ENCODE assay signal across 12 cellular contexts in the genomic region with DNA sequence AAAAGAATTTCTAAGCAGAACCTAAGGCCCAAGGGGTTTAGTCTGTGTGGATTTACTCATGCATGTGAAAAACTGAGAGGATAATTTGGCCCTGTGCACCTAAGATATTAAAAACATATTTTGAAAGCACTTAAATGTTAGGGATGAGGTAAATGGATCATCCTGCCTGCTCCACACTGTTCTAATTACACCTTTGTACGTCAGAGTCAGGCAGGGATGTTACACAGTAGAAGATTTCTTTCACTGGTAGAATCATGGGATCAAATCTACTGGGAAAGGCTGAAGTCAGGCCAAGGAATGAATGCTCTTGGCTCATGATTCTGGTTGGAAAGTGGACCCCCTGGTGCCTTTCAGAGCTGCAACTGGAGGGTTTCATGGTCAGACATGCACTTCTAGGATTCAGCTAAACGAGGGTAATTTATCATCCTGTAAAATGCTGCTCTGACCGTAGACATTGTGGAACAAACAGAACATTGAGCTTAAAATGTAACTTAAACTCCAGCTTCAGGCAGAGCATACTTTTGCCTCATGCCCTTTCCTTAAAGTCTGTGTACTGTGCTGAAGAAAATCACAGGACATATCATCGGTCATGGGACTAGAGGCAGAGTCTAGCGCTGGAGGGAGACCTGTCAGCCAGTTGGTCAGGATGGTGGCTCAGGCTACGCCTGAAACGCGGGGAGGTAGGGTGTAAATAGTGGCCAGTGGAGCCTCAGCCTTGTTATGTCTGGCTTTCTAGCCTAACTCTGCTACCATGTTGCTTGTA. TPM values are rescaled to one million over a fixed set of nuclear protein-coding genes. Genes with fewer than 3 reads are reported as not detected.
A peak's percentile ranks its signal among the peaks of the same experiment; 100 is the strongest.
DNase-seq lines count a peak whose midpoint lies in the region; TF ChIP-seq lines count a peak whose summit lies in the region.
"Had no signal": no experiment of that assay in that cellular context is flagged by ENCODE, and none has a peak within 500 bp of the region (broad histone marks: within the 10 kb centered on the region; RNA-seq: fewer than 3 reads in every experiment).

No MANE protein-coding gene starts in this region.

- H2AFZ ChIP-seq in neural progenitor cell (replicated peaks): peak overlapping the region; percentile 26

- peaks cover 30% of the 10 kb centered on the region for H3K4me1 Mint-ChIP-seq in neural progenitor cell
- peaks cover 16% of the 10 kb centered on the region for H3K4me1 Mint-ChIP-seq in progenitor cell of endocrine pancreas (ENCODE audit: low read depth)
- H3K4me1 Mint-ChIP-seq: activated CD4-positive, alpha-beta T cell treated with anti-CD3 and anti-CD28 coated beads, Interleukin-2, amount 10 ng/mL, durations not matched to agents 24 days and 14 days had no signal

- no peak overlapping the region for H3K4me3 ChIP-seq in duodenal mucosa (ENCODE audit: low read depth in 1 of 2, low read length in 2 of 2)
- H3K4me3 ChIP-seq in neural progenitor cell: no peak overlapping the region
- H3K4me3 ChIP-seq in urinary bladder (ENCODE audit: low read depth, low read length): no peak overlapping the region

- H3K27me3 Mint-ChIP-seq in neural progenitor cell (ENCODE audit: insufficient read depth, low read depth) (no peaks in the 10 kb centered on the region), progenitor cell of endocrine pancreas (peaks cover 4% of the 10 kb centered on the region)
- H3K27me3 Mint-ChIP-seq: activated CD4-positive, alpha-beta T cell treated with anti-CD3 and anti-CD28 coated beads, Interleukin-2, amount 10 ng/mL, durations not matched to agents 24 days and 14 days had no signal

- H3K27ac Mint-ChIP-seq in neural progenitor cell (peak overlapping the region; percentile 69), progenitor cell of endocrine pancreas (no peak overlapping the region)
- H3K27ac Mint-ChIP-seq: activated CD4-positive, alpha-beta T cell treated with anti-CD3 and anti-CD28 coated beads, Interleukin-2, amount 10 ng/mL, durations not matched to agents 24 days and 14 days had no signal

- no peaks in the 10 kb centered on the region for H3K36me3 ChIP-seq in duodenal mucosa (ENCODE audit: control insufficient read depth in 1 of 2, insufficient read depth in 2 of 2, low read length in 2 of 2)
- no peaks in the 10 kb centered on the region for H3K36me3 ChIP-seq in neural progenitor cell
- no peaks in the 10 kb centered on the region for H3K36me3 ChIP-seq in urinary bladder (ENCODE audit: insufficient read depth)

- DNase-seq in SHP77 (lab: John Stamatoyannopoulos, UW): peak; percentile 15 to 19
- no peak for DNase-seq in SHP77 treated with DMSO at 0.1 percent for 48 hours (lab: John Stamatoyannopoulos, UW)
- DNase-seq in neural progenitor cell (ENCODE audit: low spot score): no peak
- DNase-seq in stimulated activated naive CD4-positive, alpha-beta T cell treated with Interleukin-2 at 50 U/mL for 16 hours (lab: John Stamatoyannopoulos, UW): no peak
- no peak for DNase-seq in stimulated activated CD4-positive, alpha-beta T cell treated with anti-CD3 and anti-CD28 coated beads, Interleukin-4, amount 100 ng/mL, for 24 hours
- no peak for DNase-seq in progenitor cell of endocrine pancreas (ENCODE audit: low spot score, unreplicated experiment)
- DNase-seq: activated CD4-positive, alpha-beta T cell treated with anti-CD3 and anti-CD28 coated beads, Interleukin-2, amount 10 ng/mL, durations not matched to agents 24 days and 14 days; NCI-H226 had no signal

- no peaks in the 10 kb centered on the region for H3K79me2 ChIP-seq in neural progenitor cell (ENCODE audit: low read depth)

- no peak for TF ChIP-seq CTCF in neural progenitor cell (IDR thresholded peaks at IDR 0.05)
- no peak for TF ChIP-seq CTCF in progenitor cell of endocrine pancreas (IDR thresholded peaks at IDR 0.05; ENCODE audit: unreplicated experiment)

- WGBS in urinary bladder: 61% methylated on average over 8 of the region's 8 CpGs

- H4K20me1 ChIP-seq in neural progenitor cell (ENCODE audit: low read depth): no peaks in the 10 kb centered on the region

- H3K4me3 Mint-ChIP-seq in neural progenitor cell: no peak overlapping the region
- no peak overlapping the region for H3K4me3 Mint-ChIP-seq in progenitor cell of endocrine pancreas (ENCODE audit: low read depth)
- H3K4me3 Mint-ChIP-seq: activated CD4-positive, alpha-beta T cell treated with anti-CD3 and anti-CD28 coated beads, Interleukin-2, amount 10 ng/mL, durations not matched to agents 24 days and 14 days had no signal

- H3F3A ChIP-seq in neural progenitor cell (ENCODE audit: low read depth): no peaks in the 10 kb centered on the region

- no peaks in the 10 kb centered on the region for H3K27me3 ChIP-seq in duodenal mucosa (ENCODE audit: control insufficient read depth in 1 of 2, insufficient read depth in 2 of 2, low read length in 2 of 2)
- no peaks in the 10 kb centered on the region for H3K27me3 ChIP-seq in neural progenitor cell

- H3K27ac ChIP-seq in duodenal mucosa (ENCODE audit: low read depth, low read length) (peak overlapping the region; percentile 16), neural progenitor cell (no peak overlapping the region), urinary bladder (ENCODE audit: low read depth) (peak overlapping the region; percentile 6)

- H3K4me2 ChIP-seq in neural progenitor cell: no peak overlapping the region

- H3K9ac ChIP-seq in duodenal mucosa (ENCODE audit: low read depth in 1 of 2, low read length in 2 of 2) (no peak overlapping the region), neural progenitor cell (no peak overlapping the region)

- peaks cover 3% of the 10 kb centered on the region for H3K9me3 Mint-ChIP-seq in neural progenitor cell
- H3K9me3 Mint-ChIP-seq in progenitor cell of endocrine pancreas (ENCODE audit: low read depth): no peaks in the 10 kb centered on the region
- H3K9me3 Mint-ChIP-seq: activated CD4-positive, alpha-beta T cell treated with anti-CD3 and anti-CD28 coated beads, Interleukin-2, amount 10 ng/mL, durations not matched to agents 24 days and 14 days had no signal

- H3K4me1 ChIP-seq in duodenal mucosa (ENCODE audit: control insufficient read depth in 1 of 2, insufficient read depth in 2 of 2, low read length in 2 of 2) (peaks cover 0 to 3% of the 10 kb centered on the region in 2 donors), neural progenitor cell (peaks cover 3% of the 10 kb centered on the region), urinary bladder (ENCODE audit: insufficient read depth) (no peaks in the 10 kb centered on the region)

- no peaks in the 10 kb centered on the region for H3K9me3 ChIP-seq in duodenal mucosa (ENCODE audit: control insufficient read depth in 1 of 2, low read length in 2 of 2)
- H3K9me3 ChIP-seq in neural progenitor cell (ENCODE audit: low read depth): no peaks in the 10 kb centered on the region

- H3K36me3 Mint-ChIP-seq in neural progenitor cell (no peaks in the 10 kb centered on the region), progenitor cell of endocrine pancreas (ENCODE audit: insufficient read depth) (no peaks in the 10 kb centered on the region)

RNA-seq across cellular contexts. Expression of a gene that starts 4.8 kb away (rescaled TPM):
- not detected in 2 replicates for total RNA-seq in neural progenitor cell (ENCODE audit: low replicate concordance)
- 22.0 TPM for total RNA-seq in urinary bladder
- polyA plus RNA-seq in urinary bladder: 37.0 TPM
- total RNA-seq in progenitor cell of endocrine pancreas: 0.60 and 0.72 TPM in 2 replicates
- total RNA-seq: activated CD4-positive, alpha-beta T cell treated with anti-CD3 and anti-CD28 coated beads, Interleukin-2, amount 10 ng/mL, durations not matched to agents 24 days and 14 days; endothelial cell of umbilical vein; HepG2 had no signal
- polyA plus RNA-seq: HepG2 had no signal

Comparison
In these comparisons a context has a peak if more than half of its experiments do, and no peak if none do; other contexts are left out.
1. DNase-seq: peak in SHP77 (2 of 2); none in SHP77 treated with DMSO at 0.1 percent for 48 hours (single experiment), neural progenitor cell (single experiment), stimulated activated naive CD4-positive, alpha-beta T cell treated with Interleukin-2 at 50 U/mL for 16 hours (single experiment), stimulated activated CD4-positive, alpha-beta T cell treated with anti-CD3 and anti-CD28 coated beads, Interleukin-4, amount 100 ng/mL, for 24 hours (single experiment) and progenitor cell of endocrine pancreas (single experiment).
2. RNA of a gene that starts 4.8 kb away (total RNA-seq): 22.0 TPM in urinary bladder (single experiment); 0.60 to 0.72 TPM in progenitor cell of endocrine pancreas and not detected in neural progenitor cell; every median in the first group is over 10 times any median in the second.